ENCODE assay signal across 10 cellular contexts in the genomic region with DNA sequence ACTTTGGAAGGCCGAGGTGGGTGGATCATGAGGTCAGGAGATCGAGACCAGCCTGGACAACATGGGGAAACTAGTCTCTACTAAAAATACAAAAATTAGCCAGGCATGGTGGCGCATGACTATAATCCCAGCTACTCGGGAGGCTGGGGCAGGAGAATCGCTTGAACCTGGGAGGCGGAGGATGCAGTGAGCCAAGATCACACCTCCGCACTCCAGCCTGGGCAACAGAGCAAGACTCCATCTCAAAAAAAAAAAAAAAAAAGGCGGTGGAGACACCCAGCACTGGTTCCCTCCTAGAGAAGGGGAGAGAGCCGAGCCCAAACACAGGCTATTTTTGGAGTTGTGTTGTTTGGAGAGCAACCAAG. TPM values are rescaled to one million over a fixed set of nuclear protein-coding genes. Genes with fewer than 3 reads are reported as not detected.
DNase-seq lines count a peak whose midpoint lies in the region; ATAC-seq, FAIRE-seq and TF ChIP-seq lines count a peak whose summit lies in the region.
"Not testable (repeated sequence)": the region's sequence is repeated elsewhere in the genome, so short reads cannot be mapped to it uniquely, and the experiment has no call there.
"Had no signal": no experiment of that assay in that cellular context is flagged by ENCODE, and none has a peak within 500 bp of the region (broad histone marks: within the 10 kb centered on the region; RNA-seq: fewer than 3 reads in every experiment).

No MANE protein-coding gene starts in this region.

- peaks cover 27% of the 10 kb centered on the region for H3K4me1 ChIP-seq in RWPE2 (ENCODE audit: insufficient read depth, poor library complexity, severe bottlenecking)
- peaks cover 13 to 14% of the 10 kb centered on the region in 2 donors for H3K4me1 ChIP-seq in duodenal mucosa (ENCODE audit: control insufficient read depth in 1 of 2, insufficient read depth in 2 of 2, low read length in 2 of 2)
- peaks cover 14% of the 10 kb centered on the region; the same call in 1 of the 2 replicates for H3K4me1 ChIP-seq in iPS-20b (ENCODE audit: insufficient read depth, low read length)
- H3K4me1 ChIP-seq in small intestine (ENCODE audit: control insufficient read depth in 2 of 2, insufficient read depth in 1 of 2, low read depth in 1 of 2, low read length in 1 of 2) = not testable (repeated sequence)
- peaks cover 0 to 25% of the 10 kb centered on the region in 2 donors for H3K4me1 ChIP-seq in uterus

- not testable (repeated sequence) for TF ChIP-seq POLR2A in uterus (IDR thresholded peaks at IDR 0.05)

- intact Hi-C loops in natural killer cell (cut with micrococcal nuclease); uterus (cut with DNase I; ENCODE audit: low total_unique reads): not testable (repeated sequence)

- H3K27ac ChIP-seq in RWPE2 (ENCODE audit: poor library complexity, severe bottlenecking) (peak overlapping the region; percentile 89), iPS-20b (ENCODE audit: low read length) (peak overlapping the region; percentile 12), small intestine (ENCODE audit: low read depth in 1 of 2, low read length in 1 of 2) (peak overlapping the region; percentile 70 to 91), uterus (peak overlapping the region; percentile 90 to 97)
- H3K27ac ChIP-seq in duodenal mucosa (ENCODE audit: low read depth, low read length) = not testable (repeated sequence)

- H3K36me3 Mint-ChIP-seq in activated naive CD8-positive, alpha-beta T cell treated with anti-CD3 and anti-CD28 coated beads, Interleukin-2, amount 10 ng/mL, durations not matched to agents 7 days and 5 days; natural killer cell: not testable (repeated sequence)

- H3K4me1 Mint-ChIP-seq in activated naive CD8-positive, alpha-beta T cell treated with anti-CD3 and anti-CD28 coated beads, Interleukin-2, amount 10 ng/mL, durations not matched to agents 7 days and 5 days = peaks cover 39% of the 10 kb centered on the region
- H3K4me1 Mint-ChIP-seq in natural killer cell = peaks cover 32 to 33% of the 10 kb centered on the region in 2 donors

- POLR2A ChIA-PET in activated naive CD8-positive, alpha-beta T cell treated with anti-CD3 and anti-CD28 coated beads, Interleukin-2, amount 10 ng/mL, durations not matched to agents 7 days and 5 days (lab: Charles Lee) = interaction anchor here (0.7 kb wide), 1 partner anchor 15 kb away, joined by 3 read pairs; no protein-coding TSS in a partner anchor

- not testable (repeated sequence) for FAIRE-seq in small intestine (lab: Jason Lieb, UNC)

- DNase-seq in GM06990 (ENCODE audit: extremely low read depth, insufficient read length); RWPE2 (ENCODE audit: low spot score); activated naive CD8-positive, alpha-beta T cell treated with anti-CD3 and anti-CD28 coated beads, Interleukin-2, amount 10 ng/mL, durations not matched to agents 7 days and 5 days; natural killer cell; small intestine; uterus: not testable (repeated sequence)

- H3K9me3 Mint-ChIP-seq in activated naive CD8-positive, alpha-beta T cell treated with anti-CD3 and anti-CD28 coated beads, Interleukin-2, amount 10 ng/mL, durations not matched to agents 7 days and 5 days; natural killer cell: not testable (repeated sequence)

- not testable (repeated sequence) for H3K9me3 ChIP-seq in RWPE2 (ENCODE audit: severe bottlenecking); duodenal mucosa (ENCODE audit: control insufficient read depth in 1 of 2, low read length in 2 of 2); iPS-20b (ENCODE audit: insufficient read depth, low read depth, low read length); small intestine (ENCODE audit: control insufficient read depth, low read depth); uterus

- not testable (repeated sequence) for H3K27me3 ChIP-seq in GM06990 (replicated peaks; ENCODE audit: control insufficient read depth, insufficient read depth, low read length); RWPE2 (ENCODE audit: insufficient read depth, poor library complexity, severe bottlenecking); duodenal mucosa (ENCODE audit: control insufficient read depth in 1 of 2, insufficient read depth in 2 of 2, low read length in 2 of 2); iPS-20b (ENCODE audit: insufficient read depth, low read length); small intestine (ENCODE audit: control insufficient read depth in 2 of 2, insufficient read depth in 2 of 2, low read length in 2 of 2); uterus

- TF ChIP-seq CTCF in GM06990 (IDR thresholded peaks at IDR 0.05; ENCODE audit: insufficient read depth, low read length, poor library complexity, severe bottlenecking); RWPE2 (IDR thresholded peaks at IDR 0.05; ENCODE audit: poor library complexity, severe bottlenecking); natural killer cell (IDR thresholded peaks at IDR 0.05); uterus (IDR thresholded peaks at IDR 0.05): not testable (repeated sequence)

- H3K9ac ChIP-seq in duodenal mucosa (ENCODE audit: low read depth in 1 of 2, low read length in 2 of 2) (peak overlapping the region; percentile 63 to 70), iPS-20b (ENCODE audit: low read depth, low read length) (peak overlapping the region; percentile 31; the same call in 1 of the 2 replicates)

- WGBS in small intestine, 3 donors = 61 to 87% (median 78%) methylated on average over 8 to 9 of the region's 9 CpGs

- H3K36me3 ChIP-seq in GM06990 (ENCODE audit: control insufficient read depth, insufficient read depth, low read length); RWPE2 (ENCODE audit: low read depth); duodenal mucosa (ENCODE audit: control insufficient read depth in 1 of 2, insufficient read depth in 2 of 2, low read length in 2 of 2); iPS-20b (ENCODE audit: insufficient read depth, low read depth, low read length); small intestine (ENCODE audit: control insufficient read depth in 2 of 2, insufficient read depth in 2 of 2, low read length in 2 of 2); uterus: not testable (repeated sequence)

- peak overlapping the region; percentile 82 for H3K4me3 Mint-ChIP-seq in activated naive CD8-positive, alpha-beta T cell treated with anti-CD3 and anti-CD28 coated beads, Interleukin-2, amount 10 ng/mL, durations not matched to agents 7 days and 5 days
- peak overlapping the region; percentile 14 for H3K4me3 Mint-ChIP-seq in natural killer cell

- peaks cover 14% of the 10 kb centered on the region for H3K27me3 Mint-ChIP-seq in activated naive CD8-positive, alpha-beta T cell treated with anti-CD3 and anti-CD28 coated beads, Interleukin-2, amount 10 ng/mL, durations not matched to agents 7 days and 5 days
- H3K27me3 Mint-ChIP-seq in natural killer cell (ENCODE audit: low read depth in 2 of 2) = peaks cover 12 to 21% of the 10 kb centered on the region in 2 donors

- H3K4me3 ChIP-seq in GM06990 (replicated peaks; ENCODE audit: low read depth, low read length) (peak overlapping the region; percentile 56), duodenal mucosa (ENCODE audit: low read depth in 1 of 2, low read length in 2 of 2) (peak overlapping the region in 1 of 2 donors; percentile 61), uterus (peak overlapping the region in 1 of 2 donors; percentile 36)
- not testable (repeated sequence) for H3K4me3 ChIP-seq in RWPE2 (ENCODE audit: severe bottlenecking); iPS-20b (ENCODE audit: low read length); small intestine (ENCODE audit: low read depth in 1 of 2, low read length in 2 of 2)

- peak overlapping the region; percentile 87 for H3K27ac Mint-ChIP-seq in activated naive CD8-positive, alpha-beta T cell treated with anti-CD3 and anti-CD28 coated beads, Interleukin-2, amount 10 ng/mL, durations not matched to agents 7 days and 5 days
- peak overlapping the region in 1 of 2 donors; percentile 79 for H3K27ac Mint-ChIP-seq in natural killer cell

- ATAC-seq in RWPE2 (ENCODE audit: low read depth); activated naive CD8-positive, alpha-beta T cell treated with anti-CD3 and anti-CD28 coated beads, Interleukin-2, amount 10 ng/mL, durations not matched to agents 7 days and 5 days (ENCODE audit: low read depth); natural killer cell: not testable (repeated sequence)

RNA-seq across cellular contexts. Expression of a gene that starts 5.3 kb away (rescaled TPM):
- total RNA-seq in activated naive CD8-positive, alpha-beta T cell treated with anti-CD3 and anti-CD28 coated beads, Interleukin-2, amount 10 ng/mL, durations not matched to agents 7 days and 5 days = under 1 TPM; 0.44 to 0.51 TPM
- 1 to 10 TPM in 2 of 3 donors, under 1 TPM in 1; 0.48 to 5.5 (median 1.1) TPM for total RNA-seq in natural killer cell
- 10 to 100 TPM in 1 of 3 donors, 1 to 10 TPM in 2; 2.2 to 35.4 (median 3.2) TPM for polyA plus RNA-seq in small intestine
- total RNA-seq in uterus = 10 to 100 TPM in 1 of 4 donors, 1 to 10 TPM in 2, under 1 TPM in 1; 0.51 to 10.6 (median 5.5) TPM

RNA-seq across cellular contexts. Expression of a gene that starts 32.7 kb away (rescaled TPM):
- total RNA-seq in activated naive CD8-positive, alpha-beta T cell treated with anti-CD3 and anti-CD28 coated beads, Interleukin-2, amount 10 ng/mL, durations not matched to agents 7 days and 5 days = 10 to 100 TPM; 34.1 to 44.0 TPM
- total RNA-seq in natural killer cell (1 to 10 TPM; 4.3 to 7.0 (median 5.0) TPM), uterus (10 to 100 TPM in 3 of 4 donors, 1 to 10 TPM in 1; 9.2 to 59.6 (median 30.2) TPM)
- 100 to 1,000 TPM in 1 of 3 donors, 10 to 100 TPM in 2; 79.7 to 134 (median 94.8) TPM for polyA plus RNA-seq in small intestine

RNA-seq across cellular contexts. Expression of a gene that starts 36.3 kb away (rescaled TPM):
- 10 to 100 TPM; 77.4 to 77.8 TPM for total RNA-seq in activated naive CD8-positive, alpha-beta T cell treated with anti-CD3 and anti-CD28 coated beads, Interleukin-2, amount 10 ng/mL, durations not matched to agents 7 days and 5 days
- total RNA-seq in natural killer cell = 10 to 100 TPM; 53.6 to 75.8 (median 63.9) TPM
- polyA plus RNA-seq in small intestine = 10 to 100 TPM in 1 of 3 donors, 1 to 10 TPM in 2; 7.6 to 16.5 (median 8.5) TPM
- 10 to 100 TPM in 3 of 4 donors, 1 to 10 TPM in 1; 9.7 to 73.0 (median 26.3) TPM for total RNA-seq in uterus

RNA-seq across cellular contexts. Expression of a gene that starts 43.8 kb away (rescaled TPM):
- total RNA-seq in activated naive CD8-positive, alpha-beta T cell treated with anti-CD3 and anti-CD28 coated beads, Interleukin-2, amount 10 ng/mL, durations not matched to agents 7 days and 5 days = under 1 TPM; 0.14 to 0.17 TPM
- total RNA-seq in natural killer cell (not detected), uterus (under 1 TPM in 1 of 4 donors, not detected in 3; 0.14 TPM)
- under 1 TPM in 1 of 3 donors, not detected in 2; 0.49 TPM for polyA plus RNA-seq in small intestine
- total RNA-seq: ureter had no signal

RNA-seq across cellular contexts. Expression of a gene that starts 58.5 kb away (rescaled TPM):
- not detected for total RNA-seq in activated naive CD8-positive, alpha-beta T cell treated with anti-CD3 and anti-CD28 coated beads, Interleukin-2, amount 10 ng/mL, durations not matched to agents 7 days and 5 days
- total RNA-seq in natural killer cell = not detected
- under 1 TPM in 1 of 3 donors, not detected in 2; 0.04 TPM for polyA plus RNA-seq in small intestine
- not detected for total RNA-seq in uterus
- total RNA-seq: LHCN-M2, ureter had no signal
